Comparison of ENCODE assay signal across 17 cellular contexts in genomic region chr20:57040924-57041323, GRCh38.
DNase-seq lines count a peak whose midpoint lies in the region; ATAC-seq and TF ChIP-seq lines count a peak whose summit lies in the region.
"Had no signal": no experiment of that assay in that cellular context is flagged by ENCODE, and none has a peak within 500 bp of the region (broad histone marks: within the 10 kb centered on the region; RNA-seq: fewer than 3 reads in every experiment).

No MANE protein-coding gene starts in this region.

- DNase-seq in EH (ENCODE audit: low read depth) (peak; percentile 72), NOMO-1 treated with dmso at 0.1 percent for 144 hours (lab: John Stamatoyannopoulos, UW; ENCODE audit: unreplicated experiment) (peak; percentile 26), sigmoid colon (peak; percentile 84), AML-193 (lab: John Stamatoyannopoulos, UW) (no peak), nucleus accumbens (lab: John Stamatoyannopoulos, UW) (no peak)
- DNase-seq in activated CD4-positive, alpha-beta T cell treated with anti-CD3 and anti-CD28 coated beads, Interleukin-2, amount 50 U/mL, for 4 hours = no peak
- DNase-seq in effector CD8-positive, alpha-beta T cell (lab: John Stamatoyannopoulos, UW) = no peak
- DNase-seq: activated CD4-positive, alpha-beta T cell treated with anti-CD3 and anti-CD28 coated beads for 4 hours; activated T-cell treated with anti-CD3 and anti-CD28 coated beads, Interleukin-2, amount 50 U/mL, for 72 hours; amygdala; GF-D8; heart right ventricle; NCI-H2171 treated with DMSO at 0.1 percent for 48 hours; retina; stimulated activated CD4-positive, alpha-beta T cell treated with anti-CD3 and anti-CD28 coated beads, Interleukin-4, amount 100 ng/mL, for 4 hours had no signal

- no peaks in the 10 kb centered on the region for H3K36me3 ChIP-seq in sigmoid colon
- H3K36me3 ChIP-seq: heart right ventricle had no signal

- WGBS in sigmoid colon, 2 donors = 40 to 44% methylated on average over 8 of the region's 8 CpGs

- TF ChIP-seq CTCF in sigmoid colon (IDR thresholded peaks at IDR 0.05) = no peak

- intact Hi-C loops in sigmoid colon (cut with DNase I) = loop anchor here (5.0 to 10.0 kb wide), 3 partner anchors 34 to 416 kb away; partner anchors contain the start of gene TFAP2C

- peak; percentile 34 to 88 (median 60) for TF ChIP-seq EP300 in sigmoid colon (IDR thresholded peaks at IDR 0.05)

- no peaks in the 10 kb centered on the region for H3K9me3 ChIP-seq in sigmoid colon
- H3K9me3 ChIP-seq: heart right ventricle had no signal

- H3K4me1 ChIP-seq in sigmoid colon = peaks cover 0 to 59% (median 26%) of the 10 kb centered on the region in 4 donors
- H3K4me1 ChIP-seq: heart right ventricle had no signal

- peak overlapping the region in 3 of 4 donors; percentile 44 to 67 (median 57) for H3K27ac ChIP-seq in sigmoid colon
- H3K27ac ChIP-seq: heart right ventricle had no signal

- ATAC-seq in esophagus mucosa = peak; percentile 36
- ATAC-seq: activated T-cell treated with anti-CD3 and anti-CD28 coated beads, Interleukin-2, amount 50 U/mL, for 72 hours; heart right ventricle; stimulated activated memory B cell treated with anti-CD40 and anti-IgM and Interleukin-4, amounts not matched to agents 10 μg/mL and 1 μg/mL and 100 μg/mL, for 72 hours had no signal

- no peaks in the 10 kb centered on the region for H3K27me3 ChIP-seq in sigmoid colon

- H3K4me3 ChIP-seq in sigmoid colon = no peak overlapping the region
- H3K4me3 ChIP-seq: heart right ventricle had no signal

- TF ChIP-seq POLR2A in sigmoid colon (IDR thresholded peaks at IDR 0.05) = no peak

Comparison
In these comparisons a context has a peak if more than half of its experiments do, and no peak if none do; other contexts are left out.
1. DNase-seq: peak in EH (single experiment), NOMO-1 treated with dmso at 0.1 percent for 144 hours (single experiment) and sigmoid colon (single experiment); none in activated CD4-positive, alpha-beta T cell treated with anti-CD3 and anti-CD28 coated beads, Interleukin-2, amount 50 U/mL, for 4 hours (0 of 2), AML-193 (0 of 2), effector CD8-positive, alpha-beta T cell (single experiment) and nucleus accumbens (0 of 56).